ENCODE assay signal across 8 cellular contexts in the genomic region with DNA sequence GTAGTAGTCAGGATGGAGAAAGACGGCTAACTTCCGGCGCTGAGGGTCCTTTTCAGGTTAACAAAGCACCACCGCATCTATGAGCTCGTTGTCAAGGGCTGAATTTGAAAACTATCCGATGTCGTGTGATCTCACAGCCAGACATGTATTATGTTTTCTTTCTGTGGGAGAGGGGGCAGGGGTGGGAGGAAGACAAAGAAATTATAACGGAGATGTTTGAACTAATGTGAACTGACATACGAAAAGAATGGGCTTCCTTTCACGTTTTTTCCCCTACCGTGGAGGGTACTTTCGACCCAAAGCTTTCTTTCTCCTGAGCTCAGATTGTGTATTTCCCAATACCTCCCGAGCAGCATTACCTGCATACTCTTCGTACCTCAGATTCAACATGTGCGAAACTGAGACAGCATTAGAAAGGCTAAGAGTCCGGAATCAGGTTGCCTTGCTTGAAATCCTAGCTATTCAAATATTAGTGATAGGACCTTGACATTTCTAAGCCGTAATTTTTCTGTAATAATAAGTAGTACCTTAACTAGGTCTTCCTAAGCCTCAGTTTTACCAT. TPM values are rescaled to one million over a fixed set of nuclear protein-coding genes. Genes with fewer than 3 reads are reported as not detected.
A peak's percentile ranks its signal among the peaks of the same experiment; 100 is the strongest.
DNase-seq lines count a peak whose midpoint lies in the region; ATAC-seq and TF ChIP-seq lines count a peak whose summit lies in the region.

No MANE protein-coding gene starts in this region.

- no peaks in the 10 kb centered on the region for H3K9me3 ChIP-seq in SJSA1 (replicated peaks)
- no peaks in the 10 kb centered on the region for H3K9me3 ChIP-seq in esophagus muscularis mucosa
- no peaks in the 10 kb centered on the region for H3K9me3 ChIP-seq in trophoblast cell (ENCODE audit: insufficient read depth, low read depth, low read length)

- H3K9ac ChIP-seq in trophoblast cell (ENCODE audit: low read length): no peak overlapping the region

- intact Hi-C loops in esophagus muscularis mucosa (cut with DNase I): loop anchor here (5.0 kb wide), 1 partner anchor 62 kb away; no protein-coding TSS in a partner anchor

- peak overlapping the region; percentile 2 for H2BK12ac ChIP-seq in trophoblast cell (ENCODE audit: low read length)

- no peak overlapping the region for H2AK5ac ChIP-seq in trophoblast cell (ENCODE audit: low read length)

- peak overlapping the region; percentile 73 for H2AFZ ChIP-seq in trophoblast cell (ENCODE audit: insufficient read depth, low read length, poor library complexity)

- H3K4me2 ChIP-seq in trophoblast cell (ENCODE audit: low read length): peak overlapping the region; percentile 38

- no peak overlapping the region for H3K23ac ChIP-seq in trophoblast cell (ENCODE audit: low read length)

- peaks cover 17% of the 10 kb centered on the region for H3K79me1 ChIP-seq in trophoblast cell (ENCODE audit: low read length)

- H2BK5ac ChIP-seq in trophoblast cell (ENCODE audit: low read depth, low read length, poor library complexity): peak overlapping the region; percentile 14

- peak overlapping the region; percentile 87 for H2BK120ac ChIP-seq in trophoblast cell (ENCODE audit: insufficient read depth, low read length, poor library complexity)

- no peak overlapping the region for H3K27ac ChIP-seq in SJSA1
- H3K27ac ChIP-seq in esophagus muscularis mucosa (replicated peaks in 1 of 4): peak overlapping the region; percentile 71 to 89 (median 80)
- H3K27ac ChIP-seq in trophoblast cell (ENCODE audit: low read depth, low read length): peak overlapping the region; percentile 51

- H3K14ac ChIP-seq in trophoblast cell (ENCODE audit: low read length): no peak overlapping the region

- TF ChIP-seq EP300 in esophagus muscularis mucosa (IDR thresholded peaks at IDR 0.05): no peak

- H3K36me3 ChIP-seq in GM06990 (ENCODE audit: control insufficient read depth, insufficient read depth, low read length) (no peaks in the 10 kb centered on the region), SJSA1 (no peaks in the 10 kb centered on the region), esophagus muscularis mucosa (no peaks in the 10 kb centered on the region), trophoblast cell (ENCODE audit: control insufficient read depth in 1 of 2, insufficient read depth in 2 of 2, low read length in 2 of 2) (no peaks in the 10 kb centered on the region)

- peak overlapping the region; percentile 62 for H3K18ac ChIP-seq in trophoblast cell (ENCODE audit: low read length)

- no peak for ATAC-seq in HG03378 (IDR thresholded peaks at IDR 0.05; ENCODE audit: unreplicated experiment)
- ATAC-seq in HG03565 (IDR thresholded peaks at IDR 0.05; ENCODE audit: unreplicated experiment): no peak
- ATAC-seq in omental fat pad (ENCODE audit: low FRiP score): no peak
- no peak for ATAC-seq in HG03469 (IDR thresholded peaks at IDR 0.05; ENCODE audit: unreplicated experiment)

- DNase-seq in GM06990 (ENCODE audit: extremely low read depth, insufficient read length) (no peak), SJSA1 (ENCODE audit: low read depth in 1 of 2, low spot score in 2 of 2) (no peak), esophagus muscularis mucosa (ENCODE audit: extremely low spot score) (no peak), trophoblast cell (peak; percentile 81 to 96), omental fat pad (ENCODE audit: low spot score) (no peak)

- WGBS in esophagus muscularis mucosa: 29% methylated on average over 16 of the region's 17 CpGs
- WGBS in trophoblast cell (ENCODE audit: extremely low coverage, insufficient coverage, insufficient read length): no CpG with 5 or more reads among the region's 17 CpGs

- TF ChIP-seq CTCF in GM06990 (IDR thresholded peaks at IDR 0.05; ENCODE audit: insufficient read depth, low read length, poor library complexity, severe bottlenecking): no peak
- no peak for TF ChIP-seq CTCF in esophagus muscularis mucosa (IDR thresholded peaks at IDR 0.05)
- TF ChIP-seq CTCF in omental fat pad (IDR thresholded peaks at IDR 0.05): no peak

- H3K27me3 ChIP-seq in GM06990 (replicated peaks; ENCODE audit: control insufficient read depth, insufficient read depth, low read length) (no peaks in the 10 kb centered on the region), SJSA1 (replicated peaks) (no peaks in the 10 kb centered on the region), esophagus muscularis mucosa (no peaks in the 10 kb centered on the region), trophoblast cell (ENCODE audit: insufficient read depth, low read length) (no peaks in the 10 kb centered on the region)

- peak overlapping the region; percentile 84 for H3K4ac ChIP-seq in trophoblast cell (ENCODE audit: low read depth, low read length)

- peak overlapping the region; percentile 82 for H4K8ac ChIP-seq in trophoblast cell (ENCODE audit: low read depth, low read length)

- peaks cover 9% of the 10 kb centered on the region for H3K79me2 ChIP-seq in trophoblast cell (ENCODE audit: control insufficient read depth, insufficient read depth, low read length, poor library complexity)

- H4K91ac ChIP-seq in trophoblast cell (ENCODE audit: low read depth, low read length): peak overlapping the region; percentile 72

- peak overlapping the region; percentile 79 for H4K12ac ChIP-seq in trophoblast cell (ENCODE audit: low read depth, low read length)

- TF ChIP-seq POLR2A in esophagus muscularis mucosa (IDR thresholded peaks at IDR 0.05; ENCODE audit: low read depth): no peak

- H3K4me1 ChIP-seq in SJSA1 (replicated peaks) (no peaks in the 10 kb centered on the region), esophagus muscularis mucosa (peaks cover 7 to 29% (median 24%) of the 10 kb centered on the region in 4 donors), trophoblast cell (ENCODE audit: control insufficient read depth in 1 of 2, insufficient read depth in 2 of 2, low read length in 2 of 2) (peaks cover 8 to 11% of the 10 kb centered on the region in 2 experiments)

- H3K4me3 ChIP-seq in GM06990 (replicated peaks; ENCODE audit: low read depth, low read length): peak overlapping the region; percentile 81
- peak overlapping the region; percentile 34 for H3K4me3 ChIP-seq in SJSA1
- H3K4me3 ChIP-seq in esophagus muscularis mucosa: peak overlapping the region; percentile 71 to 95 (median 90)
- H3K4me3 ChIP-seq in trophoblast cell (ENCODE audit: low read depth, low read length): peak overlapping the region; percentile 55

RNA-seq across cellular contexts. Expression of a gene that starts 0.7 kb away (rescaled TPM):
- total RNA-seq in SJSA1 (2014; rRNA removed; shearing (Covaris generic)): 14.4 and 15.9 TPM in 2 replicates
- total RNA-seq in esophagus muscularis mucosa (10 to 100 TPM; 27.8 to 44.3 (median 36.2) TPM), omental fat pad (10 to 100 TPM; 17.7 to 36.7 (median 22.3) TPM)
- polyA plus RNA-seq in trophoblast cell (2013): 78.2 and 82.1 TPM in 2 replicates

Comparison
In these comparisons a context has a peak if more than half of its experiments do, and no peak if none do; other contexts are left out.
1. DNase-seq: peak in trophoblast cell (2 of 2); none in GM06990 (single experiment), SJSA1 (0 of 2), esophagus muscularis mucosa (single experiment) and omental fat pad (single experiment).
2. H3K4me3 ChIP-seq: peak in every context shown above with its lines; median percentile 90 in esophagus muscularis mucosa; 81 in GM06990; 55 in trophoblast cell; 34 in SJSA1.